In genomic region chr9:121587863-121588262, GRCh38 we compare ENCODE assay signal across 24 cellular contexts.
DNase-seq lines count a peak whose midpoint lies in the region; ATAC-seq and TF ChIP-seq lines count a peak whose summit lies in the region.
"Had no signal": no experiment of that assay in that cellular context is flagged by ENCODE, and none has a peak within 500 bp of the region (broad histone marks: within the 10 kb centered on the region; RNA-seq: fewer than 3 reads in every experiment).

No MANE protein-coding gene starts in this region.

- WGBS in IMR-90 (ENCODE audit: extremely low coverage in 2 of 2, insufficient read length in 1 of 2), 2 experiments: 90% methylated on average over 3 of the region's 4 CpGs; no CpG with 5 or more reads in 1 of the 2 experiments

- BruUV-seq in IMR-90 (replicated peaks; lab: Mats Ljungman, UMichigan): no TSS peak

- no peak overlapping the region for H3K56ac ChIP-seq in IMR-90 (ENCODE audit: extremely low read depth, insufficient read depth, low read length)

- DNase-seq in SKM-1 treated with dmso at 0.1 percent for 144 hours (lab: John Stamatoyannopoulos, UW; ENCODE audit: unreplicated experiment) (peak; percentile 7), SKM-1 (lab: John Stamatoyannopoulos, UW; ENCODE audit: unreplicated experiment) (no peak), IMR-90 (no peak), neural progenitor cell (ENCODE audit: low spot score) (no peak), caudate nucleus (lab: John Stamatoyannopoulos, UW) (no peak), GM10248 (ENCODE audit: extremely low spot score) (no peak)
- DNase-seq in activated CD4-positive, alpha-beta memory T cell treated with anti-CD3 and anti-CD28 coated beads, Interleukin-2, amount 10 ng/mL, durations not matched to agents 7 days and 5 days: no peak
- DNase-seq: 8988T; ACHN; BE2C; C1 segment of cervical spinal cord; CD4-positive, alpha-beta memory T cell; CD4-positive, CD25-positive, alpha-beta regulatory T cell; CD8-positive, alpha-beta memory T cell; COR-L47; DMS 273 treated with DMSO at 0.1 percent for 48 hours; DMS153; DMS53; DMS79; DND-41; EL; GDM1 had no signal

- H4K20me1 ChIP-seq in IMR-90 (ENCODE audit: insufficient read depth, low read length) (no peaks in the 10 kb centered on the region), neural progenitor cell (ENCODE audit: low read depth) (no peaks in the 10 kb centered on the region)
- H4K20me1 ChIP-seq: BLaER1 had no signal

- H3K36me3 ChIP-seq in IMR-90 (ENCODE audit: control insufficient read depth, insufficient read depth, low read length): no peaks in the 10 kb centered on the region
- no peaks in the 10 kb centered on the region for H3K36me3 ChIP-seq in neural progenitor cell
- H3K36me3 ChIP-seq: BE2C, BLaER1 had no signal

- H2AK5ac ChIP-seq in IMR-90 (ENCODE audit: low read depth, low read length): no peak overlapping the region

- no peak for ATAC-seq in IMR-90 (ENCODE audit: low read depth)

- dilution Hi-C loops in IMR-90 (cut with HindIII; ENCODE audit: low sequenced_read_pairs, unreplicated experiment): no loop called here

- H3K4me2 ChIP-seq in IMR-90 (ENCODE audit: low read depth, low read length): no peak overlapping the region
- H3K4me2 ChIP-seq in neural progenitor cell: no peak overlapping the region
- H3K4me2 ChIP-seq: BLaER1 had no signal

- H2AFZ ChIP-seq in IMR-90 (replicated peaks; ENCODE audit: low read length, poor library complexity) (peak overlapping the region; percentile 32), neural progenitor cell (replicated peaks) (no peak overlapping the region)

- no peak overlapping the region for H3K23ac ChIP-seq in IMR-90 (ENCODE audit: low read depth, low read length)

- no peak overlapping the region for H3K4ac ChIP-seq in IMR-90 (ENCODE audit: low read depth, low read length)

- H3K79me2 ChIP-seq in neural progenitor cell (ENCODE audit: low read depth): no peaks in the 10 kb centered on the region

- intact Hi-C loops in IMR-90 (cut with micrococcal nuclease): no loop called here

- no peak overlapping the region for H2BK5ac ChIP-seq in IMR-90 (ENCODE audit: low read depth, low read length, poor library complexity, severe bottlenecking)

- no peak overlapping the region for H3K27ac ChIP-seq in IMR-90 (ENCODE audit: insufficient read depth, low read length)
- H3K27ac ChIP-seq in neural progenitor cell: no peak overlapping the region
- no peak overlapping the region for H3K27ac ChIP-seq in caudate nucleus (ENCODE audit: low read depth, low read length)
- H3K27ac ChIP-seq: BLaER1 had no signal

- no peaks in the 10 kb centered on the region for H3K9me1 ChIP-seq in IMR-90 (ENCODE audit: insufficient read depth, low read length)

- H3F3A ChIP-seq in neural progenitor cell (ENCODE audit: low read depth): peaks cover 1% of the 10 kb centered on the region

- no peaks in the 10 kb centered on the region for H3K79me1 ChIP-seq in IMR-90 (ENCODE audit: low read depth in 1 of 2, low read length in 2 of 2)

- H3K9me3 Mint-ChIP-seq in neural progenitor cell: no peaks in the 10 kb centered on the region
- no peaks in the 10 kb centered on the region for H3K9me3 Mint-ChIP-seq in activated CD4-positive, alpha-beta memory T cell treated with anti-CD3 and anti-CD28 coated beads, Interleukin-2, amount 10 ng/mL, durations not matched to agents 7 days and 5 days

- no peak overlapping the region for H3K27ac Mint-ChIP-seq in neural progenitor cell
- no peak overlapping the region for H3K27ac Mint-ChIP-seq in activated CD4-positive, alpha-beta memory T cell treated with anti-CD3 and anti-CD28 coated beads, Interleukin-2, amount 10 ng/mL, durations not matched to agents 7 days and 5 days
- H3K27ac Mint-ChIP-seq: CD14-positive monocyte; CD4-positive, alpha-beta memory T cell; CD4-positive, CD25-positive, alpha-beta regulatory T cell; CD8-positive, alpha-beta memory T cell had no signal

- no peak for TF ChIP-seq RAD21 in IMR-90 (IDR thresholded peaks at IDR 0.05; ENCODE audit: low read length)

- H3K4me1 ChIP-seq in IMR-90 (ENCODE audit: control insufficient read depth, insufficient read depth, low read length) (no peaks in the 10 kb centered on the region), neural progenitor cell (peaks cover under 1% of the 10 kb centered on the region)
- H3K4me1 ChIP-seq: BE2C had no signal

- no peak overlapping the region for H4K5ac ChIP-seq in IMR-90 (ENCODE audit: low read depth, low read length)

- no peaks in the 10 kb centered on the region for H3K9me3 ChIP-seq in IMR-90 (ENCODE audit: control insufficient read depth, insufficient read depth, low read length)
- no peaks in the 10 kb centered on the region for H3K9me3 ChIP-seq in neural progenitor cell (ENCODE audit: low read depth)
- H3K9me3 ChIP-seq: BE2C, BLaER1 had no signal

- TF ChIP-seq POLR2A in IMR-90 (IDR thresholded peaks at IDR 0.05; ENCODE audit: low read depth, low read length): no peak

- H3K27me3 Mint-ChIP-seq in neural progenitor cell (ENCODE audit: insufficient read depth, low read depth): peaks cover 14% of the 10 kb centered on the region
- peaks cover 16% of the 10 kb centered on the region for H3K27me3 Mint-ChIP-seq in activated CD4-positive, alpha-beta memory T cell treated with anti-CD3 and anti-CD28 coated beads, Interleukin-2, amount 10 ng/mL, durations not matched to agents 7 days and 5 days

- H4K8ac ChIP-seq in IMR-90 (ENCODE audit: low read depth in 2 of 2, low read length in 2 of 2): no peak overlapping the region

- TF ChIP-seq CTCF in IMR-90 (conservative IDR thresholded peaks at IDR 0.05; ENCODE audit: low read depth, low read length) (no peak), neural progenitor cell (IDR thresholded peaks at IDR 0.05) (no peak), GM10248 (IDR thresholded peaks at IDR 0.05; ENCODE audit: control extremely low read depth, extremely low read depth, low read depth, missing control alignments) (no peak)

- H2AK9ac ChIP-seq in IMR-90 (replicated peaks; ENCODE audit: low read depth, low read length, poor library complexity): no peak overlapping the region

- H3K9ac ChIP-seq in IMR-90 (ENCODE audit: low read depth, low read length) (no peak overlapping the region), neural progenitor cell (no peak overlapping the region)
- H3K9ac ChIP-seq: BLaER1 had no signal

- POLR2A ChIA-PET in IMR-90 (lab: Charles Lee; ENCODE audit: unreplicated experiment) (no interaction called here), GM10248 (lab: Yijun Ruan, JAX) (no interaction called here)
- POLR2A ChIA-PET in activated CD4-positive, alpha-beta memory T cell treated with anti-CD3 and anti-CD28 coated beads, Interleukin-2, amount 10 ng/mL, durations not matched to agents 7 days and 5 days (lab: Charles Lee): no interaction called here

- peak overlapping the region; percentile 39 for H3K4me3 Mint-ChIP-seq in neural progenitor cell
- no peak overlapping the region for H3K4me3 Mint-ChIP-seq in activated CD4-positive, alpha-beta memory T cell treated with anti-CD3 and anti-CD28 coated beads, Interleukin-2, amount 10 ng/mL, durations not matched to agents 7 days and 5 days
- H3K4me3 Mint-ChIP-seq: CD4-positive, alpha-beta memory T cell; CD4-positive, CD25-positive, alpha-beta regulatory T cell; CD8-positive, alpha-beta memory T cell had no signal

- H2BK20ac ChIP-seq in IMR-90 (ENCODE audit: low read depth, low read length): no peak overlapping the region

- H3K27me3 ChIP-seq in IMR-90 (ENCODE audit: control insufficient read depth, insufficient read depth, low read length) (peaks cover 2% of the 10 kb centered on the region; the same call in 1 of the 2 replicates), neural progenitor cell (peaks cover 8% of the 10 kb centered on the region)
- H3K27me3 ChIP-seq: BE2C, BLaER1 had no signal

- no peak overlapping the region for H3K14ac ChIP-seq in IMR-90 (replicated peaks; ENCODE audit: low read depth, low read length)

- H3K4me3 ChIP-seq in IMR-90 (ENCODE audit: insufficient read depth, low read depth, low read length) (no peak overlapping the region), neural progenitor cell (no peak overlapping the region)
- H3K4me3 ChIP-seq: BLaER1 had no signal

- H4K91ac ChIP-seq in IMR-90 (ENCODE audit: insufficient read depth, low read depth, low read length): no peak overlapping the region

- H3K4me1 Mint-ChIP-seq in neural progenitor cell: peaks cover 10% of the 10 kb centered on the region
- no peaks in the 10 kb centered on the region for H3K4me1 Mint-ChIP-seq in activated CD4-positive, alpha-beta memory T cell treated with anti-CD3 and anti-CD28 coated beads, Interleukin-2, amount 10 ng/mL, durations not matched to agents 7 days and 5 days
- H3K4me1 Mint-ChIP-seq: CD14-positive monocyte; CD4-positive, alpha-beta memory T cell; CD4-positive, CD25-positive, alpha-beta regulatory T cell; CD8-positive, alpha-beta memory T cell had no signal

- in situ Hi-C loops in IMR-90 (cut with MboI; ENCODE audit: low sequenced_read_pairs): no loop called here

- no peak overlapping the region for H2BK120ac ChIP-seq in IMR-90 (ENCODE audit: low read depth, low read length)

- no peaks in the 10 kb centered on the region for H3K36me3 Mint-ChIP-seq in neural progenitor cell
- no peaks in the 10 kb centered on the region for H3K36me3 Mint-ChIP-seq in activated CD4-positive, alpha-beta memory T cell treated with anti-CD3 and anti-CD28 coated beads, Interleukin-2, amount 10 ng/mL, durations not matched to agents 7 days and 5 days (ENCODE audit: low read depth)
- H3K36me3 Mint-ChIP-seq: CD14-positive monocyte; CD4-positive, alpha-beta memory T cell; CD4-positive, CD25-positive, alpha-beta regulatory T cell had no signal

- CTCF ChIA-PET in IMR-90 (lab: Yijun Ruan, JAX): no interaction called here
- CTCF ChIA-PET in activated CD4-positive, alpha-beta memory T cell treated with anti-CD3 and anti-CD28 coated beads, Interleukin-2, amount 10 ng/mL, durations not matched to agents 7 days and 5 days (lab: Charles Lee): no interaction called here
- CTCF ChIA-PET in GM10248 (lab: Yijun Ruan, JAX): no interaction called here

- no peak overlapping the region for H3K18ac ChIP-seq in IMR-90 (ENCODE audit: low read depth, low read length)

- no peak overlapping the region for H2BK15ac ChIP-seq in IMR-90 (ENCODE audit: low read depth, low read length)

TF ChIP-seq in IMR-90, 13 proteins besides CTCF, POLR2A, EP300 and RAD21 (continues in another document):
- TF ChIP-seq CHD1 (IDR thresholded peaks at IDR 0.05; ENCODE audit: low read depth, low read length): no peak
- TF ChIP-seq MAFK (IDR thresholded peaks at IDR 0.05; ENCODE audit: low read depth, low read length): no peak
- no peak for TF ChIP-seq NFE2L2 (IDR thresholded peaks at IDR 0.05; ENCODE audit: low read depth, low read length)
- TF ChIP-seq, protein P1, sequence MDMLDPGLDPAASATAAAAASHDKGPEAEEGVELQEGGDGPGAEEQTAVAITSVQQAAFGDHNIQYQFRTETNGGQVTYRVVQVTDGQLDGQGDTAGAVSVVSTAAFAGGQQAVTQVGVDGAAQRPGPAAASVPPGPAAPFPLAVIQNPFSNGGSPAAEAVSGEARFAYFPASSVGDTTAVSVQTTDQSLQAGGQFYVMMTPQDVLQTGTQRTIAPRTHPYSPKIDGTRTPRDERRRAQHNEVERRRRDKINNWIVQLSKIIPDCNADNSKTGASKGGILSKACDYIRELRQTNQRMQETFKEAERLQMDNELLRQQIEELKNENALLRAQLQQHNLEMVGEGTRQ (IDR thresholded peaks at IDR 0.05; ENCODE audit: low read depth, low read length): no peak
